18 cellular contexts compared by ENCODE assay signal in the genomic region with DNA sequence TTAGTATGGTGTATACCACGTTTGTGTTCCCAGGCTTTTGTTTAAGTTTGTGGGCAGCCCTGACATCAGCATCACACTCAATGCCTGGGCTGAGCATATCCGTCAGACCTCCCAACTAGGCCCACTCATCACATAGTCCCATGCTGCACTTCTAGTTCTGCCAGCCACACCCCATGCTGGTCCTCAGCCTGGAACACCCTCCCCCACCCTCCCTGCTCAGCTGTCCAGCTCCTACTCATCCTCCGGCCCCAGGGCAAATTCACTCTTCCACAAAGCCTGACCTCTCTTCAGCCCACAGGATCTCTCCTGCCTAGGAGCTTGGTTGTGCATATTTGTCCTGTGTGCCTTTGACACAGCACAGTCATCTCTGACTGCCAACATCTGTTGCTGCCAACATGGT. TPM values are rescaled to one million over a fixed set of nuclear protein-coding genes. Genes with fewer than 3 reads are reported as not detected.
DNase-seq lines count a peak whose midpoint lies in the region; ATAC-seq lines count a peak whose summit lies in the region.
"Had no signal": no experiment of that assay in that cellular context is flagged by ENCODE, and none has a peak within 500 bp of the region (broad histone marks: within the 10 kb centered on the region; RNA-seq: fewer than 3 reads in every experiment).

No MANE protein-coding gene starts in this region.

- H3K36me3 ChIP-seq in Karpas-422 (ENCODE audit: insufficient read depth, low read length) = no peaks in the 10 kb centered on the region
- H3K36me3 ChIP-seq: thoracic aorta had no signal

- H3K9ac ChIP-seq in Karpas-422 (ENCODE audit: low read length) = no peak overlapping the region

- H2AFZ ChIP-seq in Karpas-422 (ENCODE audit: low read length) = no peak overlapping the region
- H2AFZ ChIP-seq: GM23338 had no signal

- H3K79me2 ChIP-seq in Karpas-422 (ENCODE audit: low read length) = no peaks in the 10 kb centered on the region

- DNase-seq in AG08395 (ENCODE audit: low spot score) (peak; percentile 47), Karpas-422 (no peak), kidney tubule cell (ENCODE audit: low spot score) (peak; percentile 55), T1000 (lab: John Stamatoyannopoulos, UW) (no peak), GM19240 (ENCODE audit: insufficient read length, low spot score) (no peak), NCI-H345 treated with DMSO at 0.1 percent for 48 hours (lab: John Stamatoyannopoulos, UW; ENCODE audit: unreplicated experiment) (no peak), activated gamma-delta T cell treated with Interleukin-2 at 50 U/mL for 16 hours (no peak)
- DNase-seq: activated CD8-positive, alpha-beta T cell treated with anti-CD3 and anti-CD28 coated beads for 36 hours; Calu3; cortex of kidney; erythroblast; natural killer cell; NCI-H2227 treated with DMSO at 0.1 percent for 48 hours had no signal

- no peaks in the 10 kb centered on the region for H4K20me1 ChIP-seq in Karpas-422 (ENCODE audit: insufficient read depth, low read depth, low read length)

- H3K27ac ChIP-seq in Karpas-422 (ENCODE audit: low read length) = peak overlapping the region; percentile 97; the same call in 1 of the 2 replicates
- H3K27ac ChIP-seq: thoracic aorta had no signal

- H3K4me1 ChIP-seq in Karpas-422 (ENCODE audit: low read length) = peaks cover 71% of the 10 kb centered on the region

- peak; percentile 15 for ATAC-seq in esophagus mucosa
- ATAC-seq: activated CD8-positive, alpha-beta T cell treated with anti-CD3 and anti-CD28 coated beads for 36 hours; GM23338; natural killer cell; SK-N-SH treated with all-trans-retinoic acid at 6 μM for 48 hours had no signal

- H3K27me3 ChIP-seq in Karpas-422 (ENCODE audit: low read length) = no peaks in the 10 kb centered on the region

- H3K9me2 ChIP-seq in Karpas-422 (replicated peaks; ENCODE audit: insufficient read depth, low read length) = no peaks in the 10 kb centered on the region

- H3K9me3 ChIP-seq in Karpas-422 (ENCODE audit: low read length) = no peaks in the 10 kb centered on the region
- H3K9me3 ChIP-seq: thoracic aorta had no signal

- no peak overlapping the region for H3K4me3 ChIP-seq in Karpas-422 (ENCODE audit: low read length)
- H3K4me3 ChIP-seq: GM23338, thoracic aorta had no signal

- no peak overlapping the region for H3K4me2 ChIP-seq in Karpas-422 (ENCODE audit: low read depth, low read length, poor library complexity, severe bottlenecking)
- H3K4me2 ChIP-seq: GM23338 had no signal

RNA-seq across cellular contexts. Expression of gene ENDOU, which starts 3.9 kb away (rescaled TPM):
- 1.2 and 10.7 TPM in 2 replicates for total RNA-seq in Karpas-422 (2014; rRNA removed; shearing (Covaris generic); ENCODE audit: low replicate concordance)
- total RNA-seq in esophagus mucosa = 66.9 TPM
- total RNA-seq: activated CD8-positive, alpha-beta T cell treated with anti-CD3 and anti-CD28 coated beads for 36 hours; activated T-helper 2 cell treated with anti-CD3 and anti-CD28 coated beads, Interferon-gamma antibody, Interleukin-2, Interleukin-4, amounts not matched to agents 10 μg/mL and 5 μg/mL and 100 μg/mL, durations not matched to agents 14 hours and 24 hours and 36 hours; Calu3; GM23338 had no signal

RNA-seq across cellular contexts. Expression of gene RPAP3, which starts 23.4 kb away (rescaled TPM):
- total RNA-seq in Karpas-422 (2014; rRNA removed; shearing (Covaris generic); ENCODE audit: low replicate concordance) = 38.2 and 47.2 TPM in 2 replicates
- total RNA-seq in esophagus mucosa = 18.2 TPM

RNA-seq across cellular contexts. Expression of gene RAPGEF3, which starts 29.4 kb away (rescaled TPM):
- 4.4 and 11.9 TPM in 2 replicates for total RNA-seq in Karpas-422 (2014; rRNA removed; shearing (Covaris generic); ENCODE audit: low replicate concordance)
- 16.5 TPM for total RNA-seq in esophagus mucosa

RNA-seq across cellular contexts. Expression of gene SLC48A1, which starts 43.8 kb away (rescaled TPM):
- total RNA-seq in Karpas-422 (2014; rRNA removed; shearing (Covaris generic); ENCODE audit: low replicate concordance) = 21.5 and 21.9 TPM in 2 replicates
- total RNA-seq in esophagus mucosa = 19.8 TPM

Comparison
In these comparisons a context has a peak if more than half of its experiments do, and no peak if none do; other contexts are left out.
1. DNase-seq: peak in AG08395 (single experiment) and kidney tubule cell (single experiment); none in Karpas-422 (single experiment), T1000 (single experiment), GM19240 (single experiment), NCI-H345 treated with DMSO at 0.1 percent for 48 hours (single experiment) and activated gamma-delta T cell treated with Interleukin-2 at 50 U/mL for 16 hours (single experiment).